In genomic region chr22:50363411-50364194, GRCh38 we compare ENCODE assay signal across 1 cellular context.
TF ChIP-seq lines count a peak whose summit lies in the region.

No MANE protein-coding gene starts in this region.

TF ChIP-seq in HepG2, 621 proteins besides CTCF, POLR2A, EP300 and RAD21:
- TF ChIP-seq ZNF460 (CRISPR knock-in tag; IDR thresholded peaks at IDR 0.05; ENCODE audit: borderline replicate concordance): peak; percentile 68
- no peak for TF ChIP-seq ARHGAP35 (CRISPR knock-in tag; IDR thresholded peaks at IDR 0.05; ENCODE audit: borderline replicate concordance)
- no peak for TF ChIP-seq ZBTB44 (CRISPR knock-in tag; IDR thresholded peaks at IDR 0.05)
- TF ChIP-seq MXI1 (IDR thresholded peaks at IDR 0.05; ENCODE audit: borderline replicate concordance, low read depth, low read length): no peak
- no peak for TF ChIP-seq ATM (IDR thresholded peaks at IDR 0.05; ENCODE audit: borderline replicate concordance)
- no peak for TF ChIP-seq SIN3B (IDR thresholded peaks at IDR 0.05; ENCODE audit: low read length)
- no peak for TF ChIP-seq ZNF720 (CRISPR knock-in tag; IDR thresholded peaks at IDR 0.05)
TF ChIP-seq in HepG2: peak in this region for 1.
